ENCODE assay signal across 8 cellular contexts in the genomic region with DNA sequence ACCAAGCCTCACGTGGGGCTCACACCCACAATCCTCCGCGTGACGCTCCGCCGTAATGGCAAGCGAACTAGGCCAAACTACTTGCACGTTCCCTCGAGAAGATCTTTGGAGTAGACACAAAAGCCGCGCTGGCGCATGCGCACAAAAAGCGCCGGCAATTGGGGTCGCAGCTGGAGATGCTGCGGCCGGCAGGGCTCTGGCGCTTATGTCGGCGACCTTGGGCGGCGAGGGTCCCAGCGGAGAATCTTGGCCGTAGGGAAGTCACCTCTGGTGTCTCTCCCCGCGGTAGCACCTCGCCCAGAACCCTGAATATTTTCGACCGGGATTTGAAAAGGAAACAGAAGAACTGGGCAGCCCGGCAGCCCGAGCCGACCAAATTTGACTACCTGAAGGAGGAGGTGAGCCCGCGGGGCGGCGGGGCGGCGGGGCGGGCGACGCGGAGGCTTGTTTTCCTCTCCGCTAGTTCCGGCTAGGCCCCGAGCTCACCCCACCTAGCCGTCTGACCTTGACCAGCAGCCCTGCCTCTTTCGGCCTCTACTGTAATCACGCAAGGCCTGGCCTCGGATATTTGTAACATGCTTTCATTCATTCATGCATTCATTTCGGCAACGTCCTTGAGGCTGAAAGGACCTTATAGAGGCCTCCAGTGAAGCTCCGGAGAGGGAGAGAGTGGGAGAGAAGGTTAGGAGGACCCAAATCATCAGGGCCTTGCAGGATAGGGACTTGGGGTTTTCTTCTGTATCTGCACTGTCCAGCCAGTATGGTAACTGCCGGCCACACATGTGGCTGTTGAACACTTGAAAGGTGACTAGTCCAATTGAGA. TPM values are rescaled to one million over a fixed set of nuclear protein-coding genes. Genes with fewer than 3 reads are reported as not detected.
DNase-seq lines count a peak whose midpoint lies in the region; ATAC-seq, FAIRE-seq and TF ChIP-seq lines count a peak whose summit lies in the region.

Gene ESF1 (minus strand): TSS at position 27 of the 823 bp plus-strand sequence. CDS start 1,779 bp downstream, outside the sequence.
Gene NDUFAF5 (plus strand): TSS at position 136 of the 823 bp plus-strand sequence. CDS start 41 bp downstream, at position 177.

- H3K27me3 ChIP-seq in adrenal gland (no peaks in the 10 kb centered on the region), heart right ventricle (no peaks in the 10 kb centered on the region), upper lobe of left lung (no peaks in the 10 kb centered on the region)

- TF ChIP-seq EP300 in upper lobe of left lung (IDR thresholded peaks at IDR 0.05) = peak in 2 of 4 donors; percentile 35 to 89

- H3K27ac ChIP-seq in adrenal gland (peak within 1 kb of the TSS; percentile 70 to 96 (median 93)), heart right ventricle (peak within 1 kb of the TSS; percentile 73 to 98 (median 94)), upper lobe of left lung (peak within 1 kb of the TSS; percentile 88 to 94 (median 91))

- TF ChIP-seq CTCF in adrenal gland (IDR thresholded peaks at IDR 0.05) (no peak), heart right ventricle (IDR thresholded peaks at IDR 0.05) (no peak), upper lobe of left lung (IDR thresholded peaks at IDR 0.05) (no peak)

- H3K4me1 ChIP-seq in adrenal gland (replicated peaks in 1 of 2) = peaks cover 22 to 35% of the 10 kb centered on the region in 2 donors
- peaks cover 0 to 46% (median 39%) of the 10 kb centered on the region in 9 donors for H3K4me1 ChIP-seq in heart right ventricle
- peaks cover 19 to 38% (median 27%) of the 10 kb centered on the region in 4 donors for H3K4me1 ChIP-seq in upper lobe of left lung

- FAIRE-seq in GM12892 (lab: Jason Lieb, UNC) = peak; percentile 96

- ATAC-seq in HG02852 (IDR thresholded peaks at IDR 0.05; ENCODE audit: unreplicated experiment) (peak; percentile 96), heart right ventricle (peak; percentile 98 to 99 (median 99)), upper lobe of left lung (ENCODE audit: low FRiP score in 2 of 2) (peak; percentile 98 to 100)

- WGBS in adrenal gland, 4 donors = 0 to 5% (median 1%) methylated on average over 8 to 54 of the region's 54 CpGs
- WGBS in heart right ventricle, 2 donors = 0 to 1% methylated on average over 54 of the region's 54 CpGs
- 0% methylated on average over 12 to 53 of the region's 54 CpGs for WGBS in upper lobe of left lung, 2 donors

- intact Hi-C loops in adrenal gland (cut with DNase I) = no loop called here
- intact Hi-C loops in heart right ventricle (cut with DNase I) = loop anchor here in 3 of 10 donors (5.0 to 10.0 kb wide), 4 partner anchors 60 to 330 kb away; partner anchors contain the start of gene TASP1 (in 2 of the 3)
- intact Hi-C loops in posterior cingulate gyrus (cut with DNase I) = loop anchor here (5.0 kb wide), 1 partner anchor 148 kb away; the partner anchor contains the start of gene TASP1

- H3K4me3 ChIP-seq in adrenal gland (peak within 1 kb of the TSS; percentile 67 to 99 (median 81)), heart right ventricle (peak within 1 kb of the TSS; percentile 50 to 98 (median 88)), upper lobe of left lung (peak within 1 kb of the TSS; percentile 66 to 90 (median 70))

- peak; percentile 78 for DNase-seq in GM12892 (ENCODE audit: insufficient read length)
- DNase-seq in NCI-H146 (lab: John Stamatoyannopoulos, UW) = peak; percentile 98
- peak; percentile 79 to 94 (median 84) for DNase-seq in T-helper 1 cell
- peak; percentile 94 to 98 (median 96) for DNase-seq in adrenal gland
- peak; percentile 92 to 95 for DNase-seq in heart right ventricle
- DNase-seq in posterior cingulate gyrus = peak; percentile 91 to 99 (median 96)
- peak; percentile 95 to 96 for DNase-seq in upper lobe of left lung

- H3K36me3 ChIP-seq in adrenal gland (replicated peaks in 1 of 2) (peaks cover 0 to 33% of the 10 kb centered on the region in 2 donors), heart right ventricle (peaks cover 0 to 60% (median 12%) of the 10 kb centered on the region in 9 donors), upper lobe of left lung (peaks cover 0 to 41% (median 11%) of the 10 kb centered on the region in 4 donors)

- TF ChIP-seq POLR2A in GM12892 (IDR thresholded peaks at IDR 0.05; ENCODE audit: low read depth, low read length) (peak; percentile 56; the same call in 1 of the 2 replicates), adrenal gland (IDR thresholded peaks at IDR 0.05) (peak; percentile 46 to 64), upper lobe of left lung (IDR thresholded peaks at IDR 0.05) (peak in 2 of 4 donors; percentile 68 to 69)

- H3K9me3 ChIP-seq in adrenal gland (replicated peaks in 1 of 3) (no peaks in the 10 kb centered on the region), heart right ventricle (no peaks in the 10 kb centered on the region), upper lobe of left lung (no peaks in the 10 kb centered on the region)

RNA-seq across cellular contexts. Expression of gene ESF1, which starts in this region (rescaled TPM):
- 19.8 TPM for polyA plus RNA-seq in GM12892 (2012; ENCODE audit: missing spikeins)
- total RNA-seq in adrenal gland (10 to 100 TPM in 7 of 8 donors, 1 to 10 TPM in 1; 3.6 to 20.7 (median 11.9) TPM), heart right ventricle (10 to 100 TPM in 9 of 10 donors, 1 to 10 TPM in 1; 9.9 to 16.4 (median 13.5) TPM), upper lobe of left lung (10 to 100 TPM in 5 of 6 donors, 1 to 10 TPM in 1; 9.8 to 17.8 (median 12.7) TPM)
- polyA plus RNA-seq in adrenal gland (10 to 100 TPM in 2 of 3 donors, 1 to 10 TPM in 1; 7.1 to 25.4 (median 19.3) TPM), heart right ventricle (10 to 100 TPM in 1 of 2 donors, 1 to 10 TPM in 1; 5.9 to 23.1 TPM)

RNA-seq across cellular contexts. Expression of gene NDUFAF5, which starts in this region (rescaled TPM):
- polyA plus RNA-seq in GM12892 (2012; ENCODE audit: missing spikeins) = 20.9 TPM
- total RNA-seq in adrenal gland = 10 to 100 TPM in 6 of 8 donors, 1 to 10 TPM in 2; 6.3 to 29.9 (median 16.9) TPM
- 10 to 100 TPM; 32.8 to 54.1 (median 37.5) TPM for polyA plus RNA-seq in adrenal gland
- 10 to 100 TPM; 47.4 to 83.4 (median 66.3) TPM for total RNA-seq in heart right ventricle
- 100 to 1,000 TPM in 1 of 2 donors, 10 to 100 TPM in 1; 42.0 to 112 TPM for polyA plus RNA-seq in heart right ventricle
- 10 to 100 TPM; 12.0 to 53.4 (median 17.7) TPM for total RNA-seq in upper lobe of left lung

Comparison
In these comparisons a context has a peak if more than half of its experiments do, and no peak if none do; other contexts are left out.
1. Peak in every context shown above with its lines: DNase-seq, ATAC-seq, H3K4me3 ChIP-seq and H3K27ac ChIP-seq.